20 cellular contexts compared by ENCODE assay signal in the genomic region with DNA sequence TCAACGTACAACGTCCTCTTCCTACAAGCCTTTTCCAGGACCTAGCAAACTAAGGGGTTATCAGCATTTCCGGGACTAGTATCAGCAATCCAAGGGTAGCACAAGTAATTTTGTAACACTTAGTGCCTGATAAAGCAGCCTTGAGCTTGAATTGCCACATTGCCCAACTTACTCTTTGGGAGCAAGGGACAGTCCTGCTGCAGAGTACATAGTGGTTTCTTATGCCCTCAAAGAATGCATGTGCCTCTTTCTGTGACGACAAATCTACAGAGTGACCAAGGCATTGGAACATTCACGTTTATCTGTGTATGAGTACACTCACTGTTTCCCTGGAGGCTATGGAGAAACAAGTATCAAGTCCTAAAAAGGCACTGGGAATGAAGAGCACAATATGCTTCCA. TPM values are rescaled to one million over a fixed set of nuclear protein-coding genes. Genes with fewer than 3 reads are reported as not detected.
A peak's percentile ranks its signal among the peaks of the same experiment; 100 is the strongest.
DNase-seq lines count a peak whose midpoint lies in the region; ATAC-seq, FAIRE-seq and TF ChIP-seq lines count a peak whose summit lies in the region.
"Had no signal": no experiment of that assay in that cellular context is flagged by ENCODE, and none has a peak within 500 bp of the region (broad histone marks: within the 10 kb centered on the region; RNA-seq: fewer than 3 reads in every experiment).

No MANE protein-coding gene starts in this region.

- H4K20me1 ChIP-seq in hepatocyte (ENCODE audit: insufficient read depth, poor library complexity, severe bottlenecking) = no peaks in the 10 kb centered on the region

- H3K36me3 ChIP-seq in Panc1 (ENCODE audit: control insufficient read depth, insufficient read depth, low read length) (no peaks in the 10 kb centered on the region), hepatocyte (replicated peaks; ENCODE audit: insufficient read depth, low read depth) (no peaks in the 10 kb centered on the region), small intestine (ENCODE audit: control insufficient read depth in 2 of 2, insufficient read depth in 2 of 2, low read length in 2 of 2) (no peaks in the 10 kb centered on the region)

- POLR2A ChIA-PET in Panc1 (lab: Charles Lee) = no interaction called here

- in situ Hi-C loops in Panc1 (cut with HindIII; ENCODE audit: low pct_unique_long_range_greater_than_20kb, low sequenced_read_pairs) = no loop called here

- CTCF ChIA-PET in Panc1 (lab: Charles Lee) = no interaction called here

- H3K27ac ChIP-seq in Panc1 (ENCODE audit: low read length) (peak overlapping the region; percentile 9; the same call in 1 of the 2 replicates), hepatocyte (peak overlapping the region; percentile 62), small intestine (ENCODE audit: low read depth in 1 of 2, low read length in 1 of 2) (peak overlapping the region in 1 of 2 donors; percentile 6)
- H3K27ac ChIP-seq: HL-60 had no signal

- no peaks in the 10 kb centered on the region for H3K9me2 ChIP-seq in hepatocyte (replicated peaks; ENCODE audit: insufficient read depth)

- H2AFZ ChIP-seq in hepatocyte = no peak overlapping the region

- peaks cover under 1% of the 10 kb centered on the region; the same call in 1 of the 2 replicates for H3K36me3 Mint-ChIP-seq in HFFc6 (ENCODE audit: low read depth)

- no peak for FAIRE-seq in small intestine (lab: Jason Lieb, UNC)
- FAIRE-seq: GM12892, HTR-8/SVneo had no signal

- peaks cover 14% of the 10 kb centered on the region; the same call in 1 of the 2 replicates for H3K4me1 Mint-ChIP-seq in HFFc6 (ENCODE audit: low read depth)

- ATAC-seq in Panc1 = no peak; the same call in 1 of the 2 replicates
- ATAC-seq in HG03521 (IDR thresholded peaks at IDR 0.05; ENCODE audit: unreplicated experiment) = no peak

- H3K4me2 ChIP-seq in hepatocyte = no peak overlapping the region

- TF ChIP-seq CTCF in HFFc6 (IDR thresholded peaks at IDR 0.05) (no peak), Panc1 (IDR thresholded peaks at IDR 0.05) (no peak), hepatocyte (IDR thresholded peaks at IDR 0.05; ENCODE audit: poor library complexity) (no peak)

- DNase-seq in HFFc6 (peak; percentile 23), Panc1 (ENCODE audit: low read depth, low spot score) (no peak), hepatocyte (ENCODE audit: low spot score) (peak; percentile 32), small intestine (peak; percentile 68), NCI-H2196 (lab: John Stamatoyannopoulos, UW; ENCODE audit: unreplicated experiment) (no peak)
- no peak for DNase-seq in activated CD4-positive, alpha-beta T cell treated with anti-CD3 and anti-CD28 coated beads, Interleukin-2, amount 50 U/mL, for 1 hour
- DNase-seq: ACHN, AML-193, H7, MV-4-11, NCI-H1417, NCI-H1930, NCI-H510A treated with DMSO at 0.1 percent for 48 hours, NCI-H82, SIG-M5 had no signal

- no peaks in the 10 kb centered on the region for H3K9me3 Mint-ChIP-seq in HFFc6

- H3K27me3 ChIP-seq in Panc1 (ENCODE audit: control insufficient read depth, insufficient read depth, low read length) (no peaks in the 10 kb centered on the region), hepatocyte (no peaks in the 10 kb centered on the region), small intestine (ENCODE audit: control insufficient read depth in 2 of 2, insufficient read depth in 2 of 2, low read length in 2 of 2) (peaks cover 0 to 8% of the 10 kb centered on the region in 2 donors)

- peaks cover 17% of the 10 kb centered on the region for H3K4me1 ChIP-seq in Panc1 (ENCODE audit: control insufficient read depth, insufficient read depth, low read length)
- peaks cover 4% of the 10 kb centered on the region for H3K4me1 ChIP-seq in hepatocyte (ENCODE audit: insufficient read depth)
- H3K4me1 ChIP-seq in small intestine (ENCODE audit: control insufficient read depth in 2 of 2, insufficient read depth in 1 of 2, low read depth in 1 of 2, low read length in 1 of 2) = no peaks in the 10 kb centered on the region

- intact Hi-C loops in Panc1 (cut with micrococcal nuclease; ENCODE audit: unreplicated experiment) = no loop called here

- H3K79me2 ChIP-seq in hepatocyte = peaks cover 8% of the 10 kb centered on the region

- no TSS peak for BruUV-seq in Panc1 (replicated peaks; lab: Mats Ljungman, UMichigan)

- no peak overlapping the region for H3K4me3 Mint-ChIP-seq in HFFc6

- no peak overlapping the region for H3K27ac Mint-ChIP-seq in HFFc6
- H3K27ac Mint-ChIP-seq: CD14-positive monocyte had no signal

- 52% methylated on average over 5 of the region's 5 CpGs for WGBS in hepatocyte (ENCODE audit: low lambda C conversion rate, missing lambda C conversion rate)
- WGBS in small intestine, 3 donors = 8 to 52% (median 27%) methylated on average over 5 of the region's 5 CpGs

- H3K27me3 Mint-ChIP-seq in HFFc6 (ENCODE audit: insufficient read depth) = peaks cover 5% of the 10 kb centered on the region

- no peak overlapping the region for H3K4me3 ChIP-seq in Panc1 (ENCODE audit: low read depth in 2 of 2, low read length in 2 of 2)
- no peak overlapping the region for H3K4me3 ChIP-seq in hepatocyte
- H3K4me3 ChIP-seq in small intestine (ENCODE audit: low read depth in 1 of 2, low read length in 2 of 2) = no peak overlapping the region

- H3K9me3 ChIP-seq in Panc1 (ENCODE audit: control insufficient read depth, insufficient read depth, low read depth, low read length) (no peaks in the 10 kb centered on the region; the same call in 1 of the 2 replicates), hepatocyte (ENCODE audit: low read depth) (no peaks in the 10 kb centered on the region), small intestine (ENCODE audit: control insufficient read depth, low read depth) (no peaks in the 10 kb centered on the region)

RNA-seq across cellular contexts. Expression of a gene that starts 3.2 kb away (rescaled TPM):
- 10 to 100 TPM in 4 of 6 experiments, 1 to 10 TPM in 2; 7.2 to 11.9 (median 10.9) TPM for total RNA-seq in HFFc6 (2021; fragmentation: NEBNext Ultra II Directional; extraction: Animal tissue kit (Norgen Biotek cat#: 25700))
- total RNA-seq in Panc1 (2021; ENCODE audit: unreplicated experiment) (0.10 TPM), hepatocyte (44.3 and 54.6 TPM in 2 replicates)
- 0.12 TPM for polyA plus RNA-seq in Panc1 (2012; ENCODE audit: insufficient read length)
- polyA plus RNA-seq in hepatocyte (89.2 and 137 TPM in 2 replicates), small intestine (10 to 100 TPM in 1 of 3 donors, 1 to 10 TPM in 2; 2.5 to 10.1 (median 4.6) TPM)
- polyA plus RNA-seq: CD14-positive monocyte had no signal

Comparison
In these comparisons a context has a peak if more than half of its experiments do, and no peak if none do; other contexts are left out.
1. DNase-seq: peak in HFFc6 (single experiment), hepatocyte (single experiment) and small intestine (single experiment); none in Panc1 (single experiment), activated CD4-positive, alpha-beta T cell treated with anti-CD3 and anti-CD28 coated beads, Interleukin-2, amount 50 U/mL, for 1 hour (single experiment) and NCI-H2196 (single experiment).